Comparison of ENCODE assay signal across 2 cellular contexts in the genomic region with DNA sequence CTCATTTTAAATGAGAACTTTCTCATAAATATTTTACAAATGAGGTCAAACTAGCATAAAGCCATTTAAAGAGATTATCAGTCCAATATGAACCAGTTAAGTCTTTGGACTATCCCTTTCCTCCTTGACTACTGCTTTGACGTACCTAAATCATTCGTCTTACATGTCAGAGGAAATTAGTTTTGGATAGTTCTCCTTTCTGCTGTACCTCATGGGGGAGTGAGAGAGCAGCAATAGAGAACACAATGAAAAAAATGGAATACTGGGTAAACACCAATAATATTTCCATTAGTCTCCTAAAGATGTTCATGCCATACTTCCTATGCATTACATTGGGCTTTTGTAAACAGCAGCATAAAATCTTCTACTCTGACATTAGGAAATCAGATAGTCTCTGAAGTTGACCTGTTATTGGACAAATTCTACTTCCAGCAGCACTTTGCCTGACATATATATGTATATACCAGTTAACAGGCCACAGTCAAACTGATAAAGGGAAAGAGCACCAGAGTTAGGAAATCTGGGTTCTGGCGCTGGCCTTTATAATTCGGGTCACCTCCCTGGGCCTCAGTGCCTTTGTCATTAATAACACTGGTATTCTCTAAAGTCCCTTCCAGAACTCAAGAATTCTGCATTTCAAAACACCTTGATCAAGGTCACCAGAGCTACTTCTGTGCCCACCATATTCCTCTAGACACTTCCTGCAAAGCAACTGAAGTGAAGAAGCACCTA.
TF ChIP-seq lines count a peak whose summit lies in the region.

No MANE protein-coding gene starts in this region.

TF ChIP-seq in liver, 16 proteins besides CTCF, POLR2A, EP300 and RAD21:
- no peak for TF ChIP-seq YY1 (IDR thresholded peaks at IDR 0.05)
- no peak for TF ChIP-seq EGR1 (IDR thresholded peaks at IDR 0.05; ENCODE audit: low read depth in 2 of 2)
- no peak for TF ChIP-seq HNF4A (conservative IDR thresholded peaks at IDR 0.05)
- TF ChIP-seq JUND (IDR thresholded peaks at IDR 0.05) = no peak
- TF ChIP-seq HNF4G (IDR thresholded peaks at IDR 0.05) = no peak
- TF ChIP-seq GABPA (IDR thresholded peaks at IDR 0.05 in 1 of 2, conservative IDR thresholded peaks at IDR 0.05 in 1 of 2) = no peak
- no peak for TF ChIP-seq FOXA1 (IDR thresholded peaks at IDR 0.05)
- TF ChIP-seq, protein P1, sequence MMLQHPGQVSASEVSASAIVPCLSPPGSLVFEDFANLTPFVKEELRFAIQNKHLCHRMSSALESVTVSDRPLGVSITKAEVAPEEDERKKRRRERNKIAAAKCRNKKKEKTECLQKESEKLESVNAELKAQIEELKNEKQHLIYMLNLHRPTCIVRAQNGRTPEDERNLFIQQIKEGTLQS (IDR thresholded peaks at IDR 0.05) = no peak
- TF ChIP-seq RXRA (IDR thresholded peaks at IDR 0.05) = no peak
- TF ChIP-seq, protein P2, sequence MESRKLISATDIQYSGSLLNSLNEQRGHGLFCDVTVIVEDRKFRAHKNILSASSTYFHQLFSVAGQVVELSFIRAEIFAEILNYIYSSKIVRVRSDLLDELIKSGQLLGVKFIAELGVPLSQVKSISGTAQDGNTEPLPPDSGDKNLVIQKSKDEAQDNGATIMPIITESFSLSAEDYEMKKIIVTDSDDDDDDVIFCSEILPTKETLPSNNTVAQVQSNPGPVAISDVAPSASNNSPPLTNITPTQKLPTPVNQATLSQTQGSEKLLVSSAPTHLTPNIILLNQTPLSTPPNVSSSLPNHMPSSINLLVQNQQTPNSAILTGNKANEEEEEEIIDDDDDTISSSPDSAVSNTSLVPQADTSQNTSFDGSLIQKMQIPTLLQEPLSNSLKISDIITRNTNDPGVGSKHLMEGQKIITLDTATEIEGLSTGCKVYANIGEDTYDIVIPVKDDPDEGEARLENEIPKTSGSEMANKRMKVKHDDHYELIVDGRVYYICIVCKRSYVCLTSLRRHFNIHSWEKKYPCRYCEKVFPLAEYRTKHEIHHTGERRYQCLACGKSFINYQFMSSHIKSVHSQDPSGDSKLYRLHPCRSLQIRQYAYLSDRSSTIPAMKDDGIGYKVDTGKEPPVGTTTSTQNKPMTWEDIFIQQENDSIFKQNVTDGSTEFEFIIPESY (IDR thresholded peaks at IDR 0.05) = no peak

TF ChIP-seq in HepG2, 621 proteins besides CTCF, POLR2A, EP300 and RAD21:
- TF ChIP-seq ZNF644 (CRISPR knock-in tag; IDR thresholded peaks at IDR 0.05; ENCODE audit: low read depth) = no peak
- TF ChIP-seq, protein P3, sequence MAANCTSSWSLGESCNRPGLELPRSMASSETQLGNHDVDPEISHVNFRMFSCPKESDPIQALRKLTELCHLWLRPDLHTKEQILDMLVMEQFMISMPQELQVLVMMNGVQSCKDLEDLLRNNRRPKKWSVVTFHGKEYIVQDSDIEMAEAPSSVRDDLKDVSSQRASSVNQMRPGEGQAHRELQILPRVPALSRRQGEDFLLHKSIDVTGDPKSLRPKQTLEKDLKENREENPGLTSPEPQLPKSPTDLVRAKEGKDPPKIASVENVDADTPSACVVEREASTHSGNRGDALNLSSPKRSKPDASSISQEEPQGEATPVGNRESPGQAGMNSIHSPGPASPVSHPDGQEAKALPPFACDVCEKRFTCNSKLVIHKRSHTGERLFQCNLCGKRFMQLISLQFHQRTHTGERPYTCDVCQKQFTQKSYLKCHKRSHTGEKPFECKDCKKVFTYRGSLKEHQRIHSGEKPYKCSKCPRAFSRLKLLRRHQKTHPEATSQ (CRISPR knock-in tag; IDR thresholded peaks at IDR 0.05; ENCODE audit: borderline replicate concordance) = no peak
- TF ChIP-seq HDAC1 (CRISPR knock-in tag; IDR thresholded peaks at IDR 0.05) = no peak
- no peak for TF ChIP-seq PAWR (CRISPR knock-in tag; IDR thresholded peaks at IDR 0.05; ENCODE audit: borderline replicate concordance)
- TF ChIP-seq PCBP2 (optimal IDR thresholded peaks at IDR 0.05; ENCODE audit: low read depth, low read length, poor library complexity, severe bottlenecking) = no peak
- no peak for TF ChIP-seq FOSL1 (CRISPR knock-in tag; IDR thresholded peaks at IDR 0.05; ENCODE audit: borderline replicate concordance)
- TF ChIP-seq TMF1 (CRISPR knock-in tag; IDR thresholded peaks at IDR 0.05; ENCODE audit: low read depth) = no peak
- no peak for TF ChIP-seq RNF2 (conservative IDR thresholded peaks at IDR 0.05; ENCODE audit: low read depth)
- no peak for TF ChIP-seq HNRNPLL (IDR thresholded peaks at IDR 0.05; ENCODE audit: low read depth, low read length, poor library complexity, severe bottlenecking)
- TF ChIP-seq JUN (CRISPR knock-in tag; IDR thresholded peaks at IDR 0.05) = no peak
- TF ChIP-seq, protein P4, sequence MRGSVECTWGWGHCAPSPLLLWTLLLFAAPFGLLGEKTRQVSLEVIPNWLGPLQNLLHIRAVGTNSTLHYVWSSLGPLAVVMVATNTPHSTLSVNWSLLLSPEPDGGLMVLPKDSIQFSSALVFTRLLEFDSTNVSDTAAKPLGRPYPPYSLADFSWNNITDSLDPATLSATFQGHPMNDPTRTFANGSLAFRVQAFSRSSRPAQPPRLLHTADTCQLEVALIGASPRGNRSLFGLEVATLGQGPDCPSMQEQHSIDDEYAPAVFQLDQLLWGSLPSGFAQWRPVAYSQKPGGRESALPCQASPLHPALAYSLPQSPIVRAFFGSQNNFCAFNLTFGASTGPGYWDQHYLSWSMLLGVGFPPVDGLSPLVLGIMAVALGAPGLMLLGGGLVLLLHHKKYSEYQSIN (CRISPR knock-in tag; IDR thresholded peaks at IDR 0.05; ENCODE audit: borderline replicate concordance) = no peak
- no peak for TF ChIP-seq TEAD2 (CRISPR knock-in tag; IDR thresholded peaks at IDR 0.05)
- TF ChIP-seq ZNF891 (CRISPR knock-in tag; IDR thresholded peaks at IDR 0.05) = no peak
- TF ChIP-seq, protein P5, sequence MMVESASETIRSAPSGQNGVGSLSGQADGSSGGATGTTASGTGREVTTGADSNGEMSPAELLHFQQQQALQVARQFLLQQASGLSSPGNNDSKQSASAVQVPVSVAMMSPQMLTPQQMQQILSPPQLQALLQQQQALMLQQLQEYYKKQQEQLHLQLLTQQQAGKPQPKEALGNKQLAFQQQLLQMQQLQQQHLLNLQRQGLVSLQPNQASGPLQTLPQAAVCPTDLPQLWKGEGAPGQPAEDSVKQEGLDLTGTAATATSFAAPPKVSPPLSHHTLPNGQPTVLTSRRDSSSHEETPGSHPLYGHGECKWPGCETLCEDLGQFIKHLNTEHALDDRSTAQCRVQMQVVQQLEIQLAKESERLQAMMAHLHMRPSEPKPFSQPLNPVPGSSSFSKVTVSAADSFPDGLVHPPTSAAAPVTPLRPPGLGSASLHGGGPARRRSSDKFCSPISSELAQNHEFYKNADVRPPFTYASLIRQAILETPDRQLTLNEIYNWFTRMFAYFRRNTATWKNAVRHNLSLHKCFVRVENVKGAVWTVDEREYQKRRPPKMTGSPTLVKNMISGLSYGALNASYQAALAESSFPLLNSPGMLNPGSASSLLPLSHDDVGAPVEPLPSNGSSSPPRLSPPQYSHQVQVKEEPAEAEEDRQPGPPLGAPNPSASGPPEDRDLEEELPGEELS (CRISPR knock-in tag; IDR thresholded peaks at IDR 0.05) = no peak
- TF ChIP-seq, protein P6, sequence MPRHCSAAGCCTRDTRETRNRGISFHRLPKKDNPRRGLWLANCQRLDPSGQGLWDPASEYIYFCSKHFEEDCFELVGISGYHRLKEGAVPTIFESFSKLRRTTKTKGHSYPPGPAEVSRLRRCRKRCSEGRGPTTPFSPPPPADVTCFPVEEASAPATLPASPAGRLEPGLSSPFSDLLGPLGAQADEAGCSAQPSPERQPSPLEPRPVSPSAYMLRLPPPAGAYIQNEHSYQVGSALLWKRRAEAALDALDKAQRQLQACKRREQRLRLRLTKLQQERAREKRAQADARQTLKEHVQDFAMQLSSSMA (CRISPR knock-in tag; IDR thresholded peaks at IDR 0.05) = no peak
- TF ChIP-seq SKI (IDR thresholded peaks at IDR 0.05; ENCODE audit: partially characterized antibody) = no peak
- TF ChIP-seq ZNF33B (CRISPR knock-in tag; IDR thresholded peaks at IDR 0.05) = no peak
- TF ChIP-seq, protein P7, sequence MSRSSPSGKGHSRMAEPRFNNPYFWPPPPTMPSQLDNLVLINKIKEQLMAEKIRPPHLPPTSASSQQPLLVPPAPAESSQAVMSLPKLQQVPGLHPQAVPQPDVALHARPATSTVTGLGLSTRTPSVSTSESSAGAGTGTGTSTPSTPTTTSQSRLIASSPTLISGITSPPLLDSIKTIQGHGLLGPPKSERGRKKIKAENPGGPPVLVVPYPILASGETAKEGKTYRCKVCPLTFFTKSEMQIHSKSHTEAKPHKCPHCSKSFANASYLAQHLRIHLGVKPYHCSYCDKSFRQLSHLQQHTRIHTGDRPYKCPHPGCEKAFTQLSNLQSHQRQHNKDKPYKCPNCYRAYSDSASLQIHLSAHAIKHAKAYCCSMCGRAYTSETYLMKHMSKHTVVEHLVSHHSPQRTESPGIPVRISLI (CRISPR knock-in tag; IDR thresholded peaks at IDR 0.05; ENCODE audit: borderline replicate concordance) = no peak
TF ChIP-seq in HepG2: peak in this region for 0.
